Comparison of ENCODE assay signal across 8 cellular contexts in the genomic region with DNA sequence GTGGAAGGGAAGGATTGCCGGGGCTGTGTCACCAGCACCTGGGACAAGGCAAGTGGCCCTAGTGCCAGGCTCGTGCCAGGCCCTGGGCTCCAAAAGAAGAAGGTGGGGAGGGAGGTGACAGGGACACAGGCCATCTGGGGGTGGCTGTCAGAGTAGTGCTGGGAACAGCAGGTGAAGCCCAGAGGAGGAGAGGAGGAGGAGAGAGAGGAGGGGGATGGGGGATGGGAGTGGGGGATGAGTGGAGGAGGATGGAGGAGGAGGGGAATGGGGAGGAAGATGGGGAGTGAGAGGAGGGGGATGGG. TPM values are rescaled to one million over a fixed set of nuclear protein-coding genes. Genes with fewer than 3 reads are reported as not detected.
DNase-seq lines count a peak whose midpoint lies in the region; ATAC-seq, FAIRE-seq and TF ChIP-seq lines count a peak whose summit lies in the region.

No MANE protein-coding gene starts in this region.

- TF ChIP-seq CTCF in dorsolateral prefrontal cortex (IDR thresholded peaks at IDR 0.05 in 54 of 56, conservative IDR thresholded peaks at IDR 0.05 in 2 of 56; ENCODE audit: low read depth in 1 of 56, partially characterized antibody in 56 of 56), result no peak
- no peak for TF ChIP-seq CTCF in neutrophil (IDR thresholded peaks at IDR 0.05)

- H3K27me3 ChIP-seq in NT2/D1 (ENCODE audit: insufficient read depth, insufficient read length) (no peaks in the 10 kb centered on the region), dorsolateral prefrontal cortex (no peaks in the 10 kb centered on the region), neutrophil (no peaks in the 10 kb centered on the region)

- H3K4me3 ChIP-seq in NT2/D1 (ENCODE audit: insufficient read length, low read depth) (peak overlapping the region; percentile 33), dorsolateral prefrontal cortex (peak overlapping the region in 48 of 59 donors; percentile 3 to 65 (median 50)), neutrophil (ENCODE audit: low read depth in 1 of 2, low read length in 1 of 2) (peak overlapping the region; percentile 59 to 67)

- H3K27ac ChIP-seq in dorsolateral prefrontal cortex (peak overlapping the region; percentile 68 to 100 (median 98)), neutrophil (peak overlapping the region; percentile 88)

- FAIRE-seq in HTR-8/SVneo (lab: Jason Lieb, UNC), result no peak

- H3K4me1 ChIP-seq in NT2/D1 (ENCODE audit: insufficient read depth, insufficient read length), result peaks cover 17% of the 10 kb centered on the region
- H3K4me1 ChIP-seq in neutrophil (ENCODE audit: control insufficient read depth in 1 of 2, insufficient read depth in 1 of 2, low read depth in 1 of 2, low read length in 1 of 2), result peaks cover 22 to 25% of the 10 kb centered on the region in 2 experiments

- peaks cover 35% of the 10 kb centered on the region for H3K36me3 ChIP-seq in NT2/D1 (ENCODE audit: insufficient read depth, insufficient read length, low read length)
- peaks cover 2% of the 10 kb centered on the region for H3K36me3 ChIP-seq in neutrophil

- intact Hi-C loops in dorsolateral prefrontal cortex (cut with DNase I), result loop anchor here (1.0 kb wide), 2 partner anchors 12 to 24 kb away; no protein-coding TSS in a partner anchor

- no peak for ATAC-seq in GM18873 (IDR thresholded peaks at IDR 0.05; ENCODE audit: low FRiP score, unreplicated experiment)
- ATAC-seq in GM21529 (IDR thresholded peaks at IDR 0.05; ENCODE audit: unreplicated experiment), result no peak

- DNase-seq in G401 (ENCODE audit: low spot score) (peak; percentile 69), NT2/D1 (ENCODE audit: low read depth, low spot score) (no peak), dorsolateral prefrontal cortex (peak in 2 of 10 donors; percentile 20 to 47), HTR-8/SVneo (ENCODE audit: insufficient read length, low spot score) (no peak), cortex of kidney (lab: John Stamatoyannopoulos, UW) (no peak)

- H3K9me3 ChIP-seq in NT2/D1 (ENCODE audit: insufficient read depth, low read length) (no peaks in the 10 kb centered on the region), neutrophil (no peaks in the 10 kb centered on the region)

- H3K9ac ChIP-seq in NT2/D1 (ENCODE audit: insufficient read length, low read depth), result peak overlapping the region; percentile 82

- in situ Hi-C loops in G401 (cut with HindIII; ENCODE audit: low sequenced_read_pairs), result no loop called here

RNA-seq across cellular contexts. Expression of gene LSM4, which starts 18.7 kb away (rescaled TPM):
- 539 and 749 TPM in 2 replicates for total RNA-seq in G401 (2014; rRNA removed; shearing (Covaris generic))
- total RNA-seq in dorsolateral prefrontal cortex, result 100 to 1,000 TPM in 6 of 120 experiments, 10 to 100 TPM in 114; 46.4 to 115 (median 74.8) TPM

RNA-seq across cellular contexts. Expression of gene JUND, which starts 22.7 kb away (rescaled TPM):
- total RNA-seq in G401 (2014; rRNA removed; shearing (Covaris generic)), result 263 and 286 TPM in 2 replicates
- 100 to 1,000 TPM; 163 to 440 (median 240) TPM for total RNA-seq in dorsolateral prefrontal cortex

RNA-seq across cellular contexts. Expression of gene IQCN, which starts 29.9 kb away (rescaled TPM):
- 0.37 and 0.47 TPM in 2 replicates for total RNA-seq in G401 (2014; rRNA removed; shearing (Covaris generic))
- 10 to 100 TPM in 1 of 120 experiments, 1 to 10 TPM in 119; 1.8 to 14.5 (median 4.1) TPM for total RNA-seq in dorsolateral prefrontal cortex

RNA-seq across cellular contexts. Expression of gene PGPEP1, which starts 36.3 kb away (rescaled TPM):
- total RNA-seq in G401 (2014; rRNA removed; shearing (Covaris generic)), result 6.5 and 14.1 TPM in 2 replicates
- 10 to 100 TPM; 20.4 to 93.6 (median 37.7) TPM for total RNA-seq in dorsolateral prefrontal cortex
